Comparison of ENCODE assay signal across 1 cellular context in genomic region chr2:53970898-53971681, GRCh38.
TF ChIP-seq lines count a peak whose summit lies in the region.

Gene PSME4 (minus strand): TSS chr2:53970993. CDS start chr2:53970784, 209 bp downstream.

TF ChIP-seq in K562, 482 proteins besides CTCF, POLR2A, EP300 and RAD21 (continued from another document and continues in another):
- TF ChIP-seq, protein P1, sequence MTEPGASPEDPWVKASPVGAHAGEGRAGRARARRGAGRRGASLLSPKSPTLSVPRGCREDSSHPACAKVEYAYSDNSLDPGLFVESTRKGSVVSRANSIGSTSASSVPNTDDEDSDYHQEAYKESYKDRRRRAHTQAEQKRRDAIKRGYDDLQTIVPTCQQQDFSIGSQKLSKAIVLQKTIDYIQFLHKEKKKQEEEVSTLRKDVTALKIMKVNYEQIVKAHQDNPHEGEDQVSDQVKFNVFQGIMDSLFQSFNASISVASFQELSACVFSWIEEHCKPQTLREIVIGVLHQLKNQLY (CRISPR knock-in tag; conservative IDR thresholded peaks at IDR 0.05): no peak
- TF ChIP-seq TFAM (CRISPR knock-in tag; conservative IDR thresholded peaks at IDR 0.05): no peak
- peak in 2 of 3 experiments; percentile 29 to 78 for TF ChIP-seq YY1 (IDR thresholded peaks at IDR 0.05; ENCODE audit: borderline replicate concordance in 1 of 3, control insufficient read depth in 1 of 3, extremely low read depth in 1 of 3, insufficient read depth in 3 of 3, insufficient read length in 1 of 3, insufficient replicate concordance in 2 of 3, low read depth in 1 of 3, low read length in 2 of 3)
- TF ChIP-seq ZNF143 (CRISPR knock-in tag; IDR thresholded peaks at IDR 0.05): no peak
- TF ChIP-seq, protein P2, sequence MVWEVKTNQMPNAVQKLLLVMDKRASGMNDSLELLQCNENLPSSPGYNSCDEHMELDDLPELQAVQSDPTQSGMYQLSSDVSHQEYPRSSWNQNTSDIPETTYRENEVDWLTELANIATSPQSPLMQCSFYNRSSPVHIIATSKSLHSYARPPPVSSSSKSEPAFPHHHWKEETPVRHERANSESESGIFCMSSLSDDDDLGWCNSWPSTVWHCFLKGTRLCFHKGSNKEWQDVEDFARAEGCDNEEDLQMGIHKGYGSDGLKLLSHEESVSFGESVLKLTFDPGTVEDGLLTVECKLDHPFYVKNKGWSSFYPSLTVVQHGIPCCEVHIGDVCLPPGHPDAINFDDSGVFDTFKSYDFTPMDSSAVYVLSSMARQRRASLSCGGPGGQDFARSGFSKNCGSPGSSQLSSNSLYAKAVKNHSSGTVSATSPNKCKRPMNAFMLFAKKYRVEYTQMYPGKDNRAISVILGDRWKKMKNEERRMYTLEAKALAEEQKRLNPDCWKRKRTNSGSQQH (CRISPR knock-in tag; IDR thresholded peaks at IDR 0.05): no peak
- TF ChIP-seq MCM7 (IDR thresholded peaks at IDR 0.05): no peak
- TF ChIP-seq SMARCA4 (IDR thresholded peaks at IDR 0.05): no peak
- TF ChIP-seq ZFP36 (IDR thresholded peaks at IDR 0.05; ENCODE audit: low read depth, low read length, partially characterized antibody): no peak
- no peak for TF ChIP-seq SFPQ (IDR thresholded peaks at IDR 0.05; ENCODE audit: low read depth, low read length)
- TF ChIP-seq ZEB2 (IDR thresholded peaks at IDR 0.05): no peak
- TF ChIP-seq BRCA1 (IDR thresholded peaks at IDR 0.05): no peak
- no peak for TF ChIP-seq BRCA1 (CRISPR knock-in tag; IDR thresholded peaks at IDR 0.05)
- no peak for TF ChIP-seq CHD1 (IDR thresholded peaks at IDR 0.05; ENCODE audit: low read length)
- no peak for TF ChIP-seq GTF2A2 (tag; IDR thresholded peaks at IDR 0.05)
- TF ChIP-seq BACH1 (tag; IDR thresholded peaks at IDR 0.05): no peak
- no peak for TF ChIP-seq RFX5 (IDR thresholded peaks at IDR 0.05; ENCODE audit: low read depth, low read length)
- TF ChIP-seq ZC3H8 (IDR thresholded peaks at IDR 0.05): no peak
- TF ChIP-seq SAFB (IDR thresholded peaks at IDR 0.05; ENCODE audit: borderline replicate concordance, low read depth, low read length): no peak
- TF ChIP-seq FOXJ3 (CRISPR knock-in tag; IDR thresholded peaks at IDR 0.05): no peak
- TF ChIP-seq RBM17 (IDR thresholded peaks at IDR 0.05; ENCODE audit: borderline replicate concordance, low read depth, low read length): no peak
- TF ChIP-seq MXI1 (IDR thresholded peaks at IDR 0.05; ENCODE audit: low read depth, low read length): no peak
- peak; percentile 59; the same call in 1 of the 2 replicates for TF ChIP-seq NR3C1 (CRISPR knock-in tag; IDR thresholded peaks at IDR 0.05)
- TF ChIP-seq, protein P3, sequence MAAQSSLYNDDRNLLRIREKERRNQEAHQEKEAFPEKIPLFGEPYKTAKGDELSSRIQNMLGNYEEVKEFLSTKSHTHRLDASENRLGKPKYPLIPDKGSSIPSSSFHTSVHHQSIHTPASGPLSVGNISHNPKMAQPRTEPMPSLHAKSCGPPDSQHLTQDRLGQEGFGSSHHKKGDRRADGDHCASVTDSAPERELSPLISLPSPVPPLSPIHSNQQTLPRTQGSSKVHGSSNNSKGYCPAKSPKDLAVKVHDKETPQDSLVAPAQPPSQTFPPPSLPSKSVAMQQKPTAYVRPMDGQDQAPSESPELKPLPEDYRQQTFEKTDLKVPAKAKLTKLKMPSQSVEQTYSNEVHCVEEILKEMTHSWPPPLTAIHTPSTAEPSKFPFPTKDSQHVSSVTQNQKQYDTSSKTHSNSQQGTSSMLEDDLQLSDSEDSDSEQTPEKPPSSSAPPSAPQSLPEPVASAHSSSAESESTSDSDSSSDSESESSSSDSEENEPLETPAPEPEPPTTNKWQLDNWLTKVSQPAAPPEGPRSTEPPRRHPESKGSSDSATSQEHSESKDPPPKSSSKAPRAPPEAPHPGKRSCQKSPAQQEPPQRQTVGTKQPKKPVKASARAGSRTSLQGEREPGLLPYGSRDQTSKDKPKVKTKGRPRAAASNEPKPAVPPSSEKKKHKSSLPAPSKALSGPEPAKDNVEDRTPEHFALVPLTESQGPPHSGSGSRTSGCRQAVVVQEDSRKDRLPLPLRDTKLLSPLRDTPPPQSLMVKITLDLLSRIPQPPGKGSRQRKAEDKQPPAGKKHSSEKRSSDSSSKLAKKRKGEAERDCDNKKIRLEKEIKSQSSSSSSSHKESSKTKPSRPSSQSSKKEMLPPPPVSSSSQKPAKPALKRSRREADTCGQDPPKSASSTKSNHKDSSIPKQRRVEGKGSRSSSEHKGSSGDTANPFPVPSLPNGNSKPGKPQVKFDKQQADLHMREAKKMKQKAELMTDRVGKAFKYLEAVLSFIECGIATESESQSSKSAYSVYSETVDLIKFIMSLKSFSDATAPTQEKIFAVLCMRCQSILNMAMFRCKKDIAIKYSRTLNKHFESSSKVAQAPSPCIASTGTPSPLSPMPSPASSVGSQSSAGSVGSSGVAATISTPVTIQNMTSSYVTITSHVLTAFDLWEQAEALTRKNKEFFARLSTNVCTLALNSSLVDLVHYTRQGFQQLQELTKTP (IDR thresholded peaks at IDR 0.05; ENCODE audit: low read depth in 1 of 2, partially characterized antibody in 2 of 2): no peak
- TF ChIP-seq KDM5B (IDR thresholded peaks at IDR 0.05; ENCODE audit: insufficient replicate concordance, low read depth, low read length): peak; percentile 68
- TF ChIP-seq ZBTB9 (CRISPR knock-in tag; IDR thresholded peaks at IDR 0.05): no peak
- TF ChIP-seq RBBP5 (IDR thresholded peaks at IDR 0.05; ENCODE audit: borderline replicate concordance, insufficient read depth, low read length, poor library complexity, severe bottlenecking): peak; percentile 85
- TF ChIP-seq GABPB1 (CRISPR knock-in tag; IDR thresholded peaks at IDR 0.05): peak; percentile 83
- no peak for TF ChIP-seq RBM15 (IDR thresholded peaks at IDR 0.05; ENCODE audit: insufficient read depth, low read length)
- no peak for TF ChIP-seq CEBPB (tag; IDR thresholded peaks at IDR 0.05)
- peak; percentile 34; the same call in 1 of the 2 replicates for TF ChIP-seq CTBP1 (IDR thresholded peaks at IDR 0.05; ENCODE audit: borderline replicate concordance)
- peak; percentile 11 for TF ChIP-seq NEUROD1 (IDR thresholded peaks at IDR 0.05; ENCODE audit: borderline replicate concordance, low read depth, low read length, partially characterized antibody)
- no peak for TF ChIP-seq GATAD2A (IDR thresholded peaks at IDR 0.05)
- TF ChIP-seq, protein P4, sequence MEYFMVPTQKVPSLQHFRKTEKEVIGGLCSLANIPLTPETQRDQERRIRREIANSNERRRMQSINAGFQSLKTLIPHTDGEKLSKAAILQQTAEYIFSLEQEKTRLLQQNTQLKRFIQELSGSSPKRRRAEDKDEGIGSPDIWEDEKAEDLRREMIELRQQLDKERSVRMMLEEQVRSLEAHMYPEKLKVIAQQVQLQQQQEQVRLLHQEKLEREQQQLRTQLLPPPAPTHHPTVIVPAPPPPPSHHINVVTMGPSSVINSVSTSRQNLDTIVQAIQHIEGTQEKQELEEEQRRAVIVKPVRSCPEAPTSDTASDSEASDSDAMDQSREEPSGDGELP (CRISPR knock-in tag; IDR thresholded peaks at IDR 0.05; ENCODE audit: borderline replicate concordance): peak; percentile 75
- TF ChIP-seq ZNF717 (CRISPR knock-in tag; IDR thresholded peaks at IDR 0.05): no peak
- TF ChIP-seq IRF9 (tag; IDR thresholded peaks at IDR 0.05): no peak
- TF ChIP-seq IFI16 (CRISPR knock-in tag; IDR thresholded peaks at IDR 0.05): no peak
- no peak for TF ChIP-seq ESRRA (IDR thresholded peaks at IDR 0.05; ENCODE audit: borderline replicate concordance, low read depth)
- TF ChIP-seq MTA3 (IDR thresholded peaks at IDR 0.05; ENCODE audit: borderline replicate concordance): peak; percentile 48; the same call in 1 of the 2 replicates
- peak; percentile 96 for TF ChIP-seq POLR2G (IDR thresholded peaks at IDR 0.05; ENCODE audit: low read depth, low read length)
- TF ChIP-seq, protein P5, sequence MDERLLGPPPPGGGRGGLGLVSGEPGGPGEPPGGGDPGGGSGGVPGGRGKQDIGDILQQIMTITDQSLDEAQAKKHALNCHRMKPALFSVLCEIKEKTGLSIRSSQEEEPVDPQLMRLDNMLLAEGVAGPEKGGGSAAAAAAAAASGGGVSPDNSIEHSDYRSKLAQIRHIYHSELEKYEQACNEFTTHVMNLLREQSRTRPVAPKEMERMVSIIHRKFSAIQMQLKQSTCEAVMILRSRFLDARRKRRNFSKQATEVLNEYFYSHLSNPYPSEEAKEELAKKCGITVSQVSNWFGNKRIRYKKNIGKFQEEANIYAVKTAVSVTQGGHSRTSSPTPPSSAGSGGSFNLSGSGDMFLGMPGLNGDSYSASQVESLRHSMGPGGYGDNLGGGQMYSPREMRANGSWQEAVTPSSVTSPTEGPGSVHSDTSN (CRISPR knock-in tag; IDR thresholded peaks at IDR 0.05; ENCODE audit: low read depth): no peak
- TF ChIP-seq, protein P5 (tag; conservative IDR thresholded peaks at IDR 0.05; ENCODE audit: low read depth): no peak
- TF ChIP-seq HOXB6 (CRISPR knock-in tag; IDR thresholded peaks at IDR 0.05; ENCODE audit: borderline replicate concordance): no peak
- TF ChIP-seq NCOA1 (IDR thresholded peaks at IDR 0.05; ENCODE audit: low read depth): no peak
- 0 out of 2 replicates have a peak, but pooled peaks have one; percentile 2 for TF ChIP-seq TEAD4 (IDR thresholded peaks at IDR 0.05; ENCODE audit: low read length)
- no peak for TF ChIP-seq TEAD4 (CRISPR knock-in tag; IDR thresholded peaks at IDR 0.05; ENCODE audit: borderline replicate concordance)
- TF ChIP-seq, protein P6, sequence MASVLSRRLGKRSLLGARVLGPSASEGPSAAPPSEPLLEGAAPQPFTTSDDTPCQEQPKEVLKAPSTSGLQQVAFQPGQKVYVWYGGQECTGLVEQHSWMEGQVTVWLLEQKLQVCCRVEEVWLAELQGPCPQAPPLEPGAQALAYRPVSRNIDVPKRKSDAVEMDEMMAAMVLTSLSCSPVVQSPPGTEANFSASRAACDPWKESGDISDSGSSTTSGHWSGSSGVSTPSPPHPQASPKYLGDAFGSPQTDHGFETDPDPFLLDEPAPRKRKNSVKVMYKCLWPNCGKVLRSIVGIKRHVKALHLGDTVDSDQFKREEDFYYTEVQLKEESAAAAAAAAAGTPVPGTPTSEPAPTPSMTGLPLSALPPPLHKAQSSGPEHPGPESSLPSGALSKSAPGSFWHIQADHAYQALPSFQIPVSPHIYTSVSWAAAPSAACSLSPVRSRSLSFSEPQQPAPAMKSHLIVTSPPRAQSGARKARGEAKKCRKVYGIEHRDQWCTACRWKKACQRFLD (CRISPR knock-in tag; IDR thresholded peaks at IDR 0.05): no peak; the same call in 1 of the 2 replicates
- peak; percentile 78 for TF ChIP-seq MYC (IDR thresholded peaks at IDR 0.05; ENCODE audit: low read depth, low read length)
- TF ChIP-seq MYC (CRISPR knock-in tag; IDR thresholded peaks at IDR 0.05; ENCODE audit: borderline replicate concordance, low read depth): no peak
- TF ChIP-seq, protein P7, sequence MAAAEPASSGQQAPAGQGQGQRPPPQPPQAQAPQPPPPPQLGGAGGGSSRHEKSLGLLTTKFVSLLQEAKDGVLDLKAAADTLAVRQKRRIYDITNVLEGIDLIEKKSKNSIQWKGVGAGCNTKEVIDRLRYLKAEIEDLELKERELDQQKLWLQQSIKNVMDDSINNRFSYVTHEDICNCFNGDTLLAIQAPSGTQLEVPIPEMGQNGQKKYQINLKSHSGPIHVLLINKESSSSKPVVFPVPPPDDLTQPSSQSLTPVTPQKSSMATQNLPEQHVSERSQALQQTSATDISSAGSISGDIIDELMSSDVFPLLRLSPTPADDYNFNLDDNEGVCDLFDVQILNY (CRISPR knock-in tag; IDR thresholded peaks at IDR 0.05): no peak
- no peak for TF ChIP-seq ZNF184 (CRISPR knock-in tag; IDR thresholded peaks at IDR 0.05)
- TF ChIP-seq, protein P8, sequence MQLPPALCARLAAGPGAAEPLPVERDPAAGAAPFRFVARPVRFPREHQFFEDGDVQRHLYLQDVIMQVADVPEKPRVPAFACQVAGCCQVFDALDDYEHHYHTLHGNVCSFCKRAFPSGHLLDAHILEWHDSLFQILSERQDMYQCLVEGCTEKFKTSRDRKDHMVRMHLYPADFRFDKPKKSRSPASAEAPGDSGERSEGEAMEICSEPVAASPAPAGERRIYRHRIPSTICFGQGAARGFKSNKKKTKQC (CRISPR knock-in tag; IDR thresholded peaks at IDR 0.05): peak; percentile 52; the same call in 1 of the 2 replicates
- TF ChIP-seq ZNF75A (CRISPR knock-in tag; IDR thresholded peaks at IDR 0.05): no peak
- no peak for TF ChIP-seq ZNF140 (CRISPR knock-in tag; IDR thresholded peaks at IDR 0.05)
- TF ChIP-seq KDM2B (CRISPR knock-in tag; IDR thresholded peaks at IDR 0.05): no peak
